ENCODE assay signal across 8 cellular contexts in the genomic region with DNA sequence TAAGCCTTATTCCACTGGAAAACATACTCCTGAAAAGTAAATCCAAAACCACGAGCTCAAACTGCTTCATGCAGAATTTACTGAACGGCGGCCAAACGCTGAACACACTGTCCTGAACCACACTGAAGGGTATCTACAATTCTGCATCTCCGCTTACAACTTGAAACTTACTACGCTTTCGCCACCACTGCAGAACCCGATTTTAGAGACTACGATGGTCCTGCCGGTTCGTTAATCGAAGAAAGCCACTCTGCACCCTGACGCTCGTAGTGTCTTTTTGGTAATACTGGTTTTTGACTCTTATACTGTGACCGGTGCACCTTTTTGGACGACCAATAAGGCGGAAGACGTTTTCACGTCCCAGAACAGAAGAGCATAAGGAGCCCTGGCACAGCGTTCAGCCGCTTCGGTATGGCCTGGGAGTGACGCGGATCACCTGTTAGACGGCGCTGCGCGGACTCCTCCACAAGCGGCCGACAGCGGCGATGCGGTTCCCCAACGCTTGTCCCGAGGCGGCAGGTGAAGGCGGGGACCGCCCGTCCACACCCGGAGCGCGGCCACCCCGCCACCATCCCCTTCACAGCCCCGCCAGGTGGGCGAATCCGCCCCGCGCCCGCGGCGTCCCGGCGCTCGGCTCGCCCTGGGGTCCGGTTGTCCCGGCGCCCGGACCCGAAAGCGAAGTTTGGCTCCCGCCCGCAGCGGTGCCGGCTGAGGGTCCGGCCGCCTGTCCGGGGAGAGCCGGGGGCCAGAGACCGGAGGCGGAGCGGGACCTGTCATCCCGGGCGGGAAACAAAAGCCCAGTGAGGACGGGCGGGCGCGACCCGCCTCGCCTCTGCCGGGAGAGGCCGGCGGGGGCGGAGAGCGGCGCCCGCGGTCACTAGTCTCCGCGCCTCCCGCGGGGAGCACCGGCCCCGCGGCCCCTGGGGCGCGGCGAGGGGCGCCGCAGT. TPM values are rescaled to one million over a fixed set of nuclear protein-coding genes. Genes with fewer than 3 reads are reported as not detected.
DNase-seq lines count a peak whose midpoint lies in the region; ATAC-seq and TF ChIP-seq lines count a peak whose summit lies in the region.

No MANE protein-coding gene starts in this region.

- H3K4me1 Mint-ChIP-seq in CD8-positive, alpha-beta T cell (ENCODE audit: low read depth): peaks cover 19% of the 10 kb centered on the region
- peaks cover 16% of the 10 kb centered on the region for H3K4me1 Mint-ChIP-seq in activated naive CD4-positive, alpha-beta T cell treated with anti-CD3 and anti-CD28 coated beads, Interleukin-2, amount 10 ng/mL, durations not matched to agents 7 days and 5 days

- H3K4me1 ChIP-seq in CD8-positive, alpha-beta T cell (ENCODE audit: insufficient read depth, low read length): peaks cover 14% of the 10 kb centered on the region
- H3K4me1 ChIP-seq in parathyroid adenoma (peaks cover 2% of the 10 kb centered on the region), urinary bladder (ENCODE audit: insufficient read depth) (no peaks in the 10 kb centered on the region)

- H3K79me2 ChIP-seq in parathyroid adenoma: peaks cover 11% of the 10 kb centered on the region

- no peaks in the 10 kb centered on the region for H3K27me3 Mint-ChIP-seq in CD8-positive, alpha-beta T cell (ENCODE audit: low read depth)
- H3K27me3 Mint-ChIP-seq in activated naive CD4-positive, alpha-beta T cell treated with anti-CD3 and anti-CD28 coated beads, Interleukin-2, amount 10 ng/mL, durations not matched to agents 7 days and 5 days: no peaks in the 10 kb centered on the region

- H3K36me3 Mint-ChIP-seq in CD8-positive, alpha-beta T cell: peaks cover 11% of the 10 kb centered on the region
- peaks cover 4% of the 10 kb centered on the region for H3K36me3 Mint-ChIP-seq in activated naive CD4-positive, alpha-beta T cell treated with anti-CD3 and anti-CD28 coated beads, Interleukin-2, amount 10 ng/mL, durations not matched to agents 7 days and 5 days

- under 1% methylated on average over 100 of the region's 100 CpGs for WGBS in urinary bladder

- DNase-seq in CD8-positive, alpha-beta T cell: peak; percentile 14 to 75 (median 57)
- no peak for DNase-seq in RWPE1 (ENCODE audit: low spot score)
- DNase-seq in activated naive CD4-positive, alpha-beta T cell treated with anti-CD3 and anti-CD28 coated beads, Interleukin-2, amount 10 ng/mL, durations not matched to agents 7 days and 5 days: peak; percentile 75
- DNase-seq in cardiac septum (ENCODE audit: low spot score): peak; percentile 88

- peak; percentile 39 for ATAC-seq in CD8-positive, alpha-beta T cell
- ATAC-seq in GM19452 (IDR thresholded peaks at IDR 0.05; ENCODE audit: unreplicated experiment) (peak; percentile 37), HG03520 (IDR thresholded peaks at IDR 0.05; ENCODE audit: unreplicated experiment) (peak; percentile 34)

- H3K27ac ChIP-seq in CD8-positive, alpha-beta T cell (ENCODE audit: low read depth, low read length): peak overlapping the region; percentile 64
- H3K27ac ChIP-seq in RWPE1: peak overlapping the region; percentile 93
- H3K27ac ChIP-seq in parathyroid adenoma: peak overlapping the region; percentile 75
- H3K27ac ChIP-seq in urinary bladder (ENCODE audit: low read depth): peak overlapping the region; percentile 96

- peak overlapping the region; percentile 71 for H3K4me2 ChIP-seq in parathyroid adenoma (ENCODE audit: low read length)

- H3K9me3 Mint-ChIP-seq in CD8-positive, alpha-beta T cell: no peaks in the 10 kb centered on the region
- H3K9me3 Mint-ChIP-seq in activated naive CD4-positive, alpha-beta T cell treated with anti-CD3 and anti-CD28 coated beads, Interleukin-2, amount 10 ng/mL, durations not matched to agents 7 days and 5 days: no peaks in the 10 kb centered on the region

- H3K9ac ChIP-seq in parathyroid adenoma: peak overlapping the region; percentile 55

- CTCF ChIA-PET in CD8-positive, alpha-beta T cell (lab: Charles Lee): interaction anchor here (0.6 to 4.9 kb wide), 10 partner anchors 10 to 165 kb away, joined by 3 to 20 read pairs (median 4); a partner anchor contains a TSS
- CTCF ChIA-PET in RWPE1 (lab: Yijun Ruan, JAX): no interaction called here
- CTCF ChIA-PET in activated naive CD4-positive, alpha-beta T cell treated with anti-CD3 and anti-CD28 coated beads, Interleukin-2, amount 10 ng/mL, durations not matched to agents 7 days and 5 days (lab: Charles Lee): interaction anchor here (0.7 to 7.8 kb wide), 8 partner anchors 11 to 113 kb away, joined by 3 to 43 read pairs (median 5); a partner anchor contains a TSS

- H3K9me3 ChIP-seq in CD8-positive, alpha-beta T cell (ENCODE audit: low read length): no peaks in the 10 kb centered on the region
- H3K9me3 ChIP-seq in parathyroid adenoma (ENCODE audit: control insufficient read depth, low read length): no peaks in the 10 kb centered on the region

- peak overlapping the region; percentile 98 for H3K4me3 Mint-ChIP-seq in CD8-positive, alpha-beta T cell
- H3K4me3 Mint-ChIP-seq in activated naive CD4-positive, alpha-beta T cell treated with anti-CD3 and anti-CD28 coated beads, Interleukin-2, amount 10 ng/mL, durations not matched to agents 7 days and 5 days: peak overlapping the region; percentile 89

- intact Hi-C loops in CD8-positive, alpha-beta T cell (cut with DNase I, micrococcal nuclease): loop anchor here (1.0 to 10.0 kb wide), 9 partner anchors 25 to 907 kb away; a partner anchor contains a TSS
- intact Hi-C loops in cardiac septum (cut with DNase I): loop anchor here (1.0 kb wide), 2 partner anchors 39 to 86 kb away; no protein-coding TSS in a partner anchor

- peak overlapping the region; percentile 85 for H3K4me3 ChIP-seq in CD8-positive, alpha-beta T cell (ENCODE audit: low read depth, low read length)
- H3K4me3 ChIP-seq in parathyroid adenoma (ENCODE audit: low read depth, low read length) (peak overlapping the region; percentile 77), urinary bladder (ENCODE audit: low read depth, low read length) (peak overlapping the region; percentile 86)

- H3K27me3 ChIP-seq in CD8-positive, alpha-beta T cell (ENCODE audit: insufficient read depth, low read length): no peaks in the 10 kb centered on the region
- no peaks in the 10 kb centered on the region for H3K27me3 ChIP-seq in parathyroid adenoma (ENCODE audit: control insufficient read depth, insufficient read depth, low read length)

- peak overlapping the region; percentile 79 for H2AFZ ChIP-seq in parathyroid adenoma

- TF ChIP-seq CTCF in CD8-positive, alpha-beta T cell (IDR thresholded peaks at IDR 0.05): no peak
- no peak for TF ChIP-seq CTCF in RWPE1 (conservative IDR thresholded peaks at IDR 0.05; ENCODE audit: low read depth)
- TF ChIP-seq CTCF in parathyroid adenoma (IDR thresholded peaks at IDR 0.05): no peak

- peak overlapping the region; percentile 96 for H3K27ac Mint-ChIP-seq in CD8-positive, alpha-beta T cell
- H3K27ac Mint-ChIP-seq in activated naive CD4-positive, alpha-beta T cell treated with anti-CD3 and anti-CD28 coated beads, Interleukin-2, amount 10 ng/mL, durations not matched to agents 7 days and 5 days: peak overlapping the region; percentile 88

- H3K36me3 ChIP-seq in CD8-positive, alpha-beta T cell (ENCODE audit: insufficient read depth, low read length): peaks cover 3% of the 10 kb centered on the region
- H3K36me3 ChIP-seq in parathyroid adenoma (ENCODE audit: control insufficient read depth, insufficient read depth, low read length): no peaks in the 10 kb centered on the region
- no peaks in the 10 kb centered on the region for H3K36me3 ChIP-seq in urinary bladder (ENCODE audit: insufficient read depth)

- POLR2A ChIA-PET in CD8-positive, alpha-beta T cell (lab: Charles Lee): interaction anchor here (0.7 to 4.7 kb wide), 6 partner anchors 19 to 86 kb away, joined by 3 to 26 read pairs (median 6); no protein-coding TSS in a partner anchor
- POLR2A ChIA-PET in RWPE1 (lab: Yijun Ruan, JAX; ENCODE audit: low non-redundant PET): interaction anchor here (1.0 kb wide), 1 partner anchor 42 kb away, joined by 3 read pairs; no protein-coding TSS in a partner anchor

RNA-seq across cellular contexts. Expression of a gene that starts 0.8 kb away (rescaled TPM):
- total RNA-seq in CD8-positive, alpha-beta T cell: 10 to 100 TPM; 25.7 to 27.1 TPM
- total RNA-seq in cardiac septum (29.7 TPM), urinary bladder (5.6 TPM)
- polyA plus RNA-seq in urinary bladder: 236 TPM

RNA-seq across cellular contexts. Expression of a gene that starts 48.9 kb away (rescaled TPM):
- 1 to 10 TPM; 1.1 to 1.5 TPM for total RNA-seq in CD8-positive, alpha-beta T cell
- total RNA-seq in cardiac septum: 0.22 TPM
- not detected for total RNA-seq in urinary bladder
- 0.56 TPM for polyA plus RNA-seq in urinary bladder
